ENCODE assay signal across 13 cellular contexts in the genomic region with DNA sequence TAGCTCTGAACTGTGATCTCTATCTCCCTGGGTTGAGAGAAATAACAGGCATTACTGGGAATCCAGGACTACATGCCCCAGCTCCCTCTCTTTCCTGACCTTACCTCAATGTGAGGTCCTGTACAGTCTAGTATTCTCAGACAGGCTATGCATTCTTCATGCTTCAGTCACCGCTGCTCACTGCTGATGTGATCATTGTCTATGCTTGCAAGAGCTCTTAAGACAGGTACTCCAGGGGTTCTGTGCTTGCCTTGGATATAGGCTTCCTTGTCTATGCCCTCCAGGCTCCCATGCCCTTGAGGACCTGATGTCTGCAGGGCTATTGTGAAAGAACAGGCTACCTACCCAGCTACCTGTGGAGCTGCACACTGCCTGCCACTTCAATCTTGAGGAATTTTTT.
DNase-seq lines count a peak whose midpoint lies in the region; ATAC-seq, FAIRE-seq and TF ChIP-seq lines count a peak whose summit lies in the region.
"Had no signal": no experiment of that assay in that cellular context is flagged by ENCODE, and none has a peak within 500 bp of the region (broad histone marks: within the 10 kb centered on the region; RNA-seq: fewer than 3 reads in every experiment).

No MANE protein-coding gene starts in this region.

- H3K18ac ChIP-seq in mesenchymal stem cell (ENCODE audit: low read depth in 1 of 2, low read length in 2 of 2) = no peak overlapping the region

- no peak overlapping the region for H2BK15ac ChIP-seq in mesenchymal stem cell (ENCODE audit: low read depth, poor library complexity, severe bottlenecking)

- FAIRE-seq in GM12891 (lab: Jason Lieb, UNC) = peak; percentile 13
- FAIRE-seq in astrocyte (lab: Jason Lieb, UNC) = no peak

- H3K27me3 Mint-ChIP-seq in CD14-positive monocyte (ENCODE audit: low read depth in 3 of 3) (no peaks in the 10 kb centered on the region), astrocyte (ENCODE audit: low read depth, unreplicated experiment) (no peaks in the 10 kb centered on the region)

- H3K4me2 ChIP-seq in astrocyte (ENCODE audit: low read length) = no peak overlapping the region
- no peak overlapping the region for H3K4me2 ChIP-seq in mesenchymal stem cell (ENCODE audit: low read length, poor library complexity, severe bottlenecking)

- no peak overlapping the region for H4K91ac ChIP-seq in mesenchymal stem cell (ENCODE audit: low read length)

- peaks cover 12% of the 10 kb centered on the region for H3K79me1 ChIP-seq in mesenchymal stem cell (replicated peaks; ENCODE audit: low read length, poor library complexity, severe bottlenecking)

- TF ChIP-seq POLR2A in GM12891 (IDR thresholded peaks at IDR 0.05; ENCODE audit: low read depth, low read length) = no peak

- intact Hi-C loops in CD14-positive monocyte (cut with micrococcal nuclease) = no loop called here

- 100% methylated on average over 1 of the region's 1 CpG for WGBS in mesenchymal stem cell

- no peak overlapping the region for H3K14ac ChIP-seq in mesenchymal stem cell (ENCODE audit: low read length in 2 of 2)

- H3K9me3 Mint-ChIP-seq in CD14-positive monocyte (no peaks in the 10 kb centered on the region), astrocyte (ENCODE audit: unreplicated experiment) (no peaks in the 10 kb centered on the region)
- H3K9me3 Mint-ChIP-seq: H9 had no signal

- H3K27me3 ChIP-seq in astrocyte (ENCODE audit: insufficient read depth, low read length) (no peaks in the 10 kb centered on the region), mesenchymal stem cell (ENCODE audit: control insufficient read depth in 1 of 2, insufficient read depth in 1 of 2, low read length in 2 of 2) (no peaks in the 10 kb centered on the region)
- H3K27me3 ChIP-seq: neutrophil had no signal

- ATAC-seq in HG02884 (IDR thresholded peaks at IDR 0.05; ENCODE audit: unreplicated experiment) (no peak), GM21367 (IDR thresholded peaks at IDR 0.05; ENCODE audit: unreplicated experiment) (no peak), GM21390 (IDR thresholded peaks at IDR 0.05; ENCODE audit: unreplicated experiment) (no peak)

- no peak overlapping the region for H3K4me3 Mint-ChIP-seq in CD14-positive monocyte
- no peak overlapping the region for H3K4me3 Mint-ChIP-seq in astrocyte (ENCODE audit: unreplicated experiment)
- H3K4me3 Mint-ChIP-seq: H9 had no signal

- H3K36me3 Mint-ChIP-seq in CD14-positive monocyte (peaks cover 47 to 71% of the 10 kb centered on the region in 2 donors), astrocyte (ENCODE audit: low read depth, unreplicated experiment) (peaks cover 7% of the 10 kb centered on the region)

- H4K8ac ChIP-seq in mesenchymal stem cell (ENCODE audit: low read length) = no peak overlapping the region

- no peaks in the 10 kb centered on the region for H3K4me1 Mint-ChIP-seq in CD14-positive monocyte
- peaks cover 18% of the 10 kb centered on the region for H3K4me1 Mint-ChIP-seq in astrocyte (ENCODE audit: low read depth, unreplicated experiment)

- H2BK120ac ChIP-seq in mesenchymal stem cell (ENCODE audit: low read depth, low read length) = no peak overlapping the region

- no peaks in the 10 kb centered on the region for H3K4me1 ChIP-seq in astrocyte (ENCODE audit: insufficient read depth, low read length)
- H3K4me1 ChIP-seq in mesenchymal stem cell (ENCODE audit: control insufficient read depth, insufficient read depth, low read depth, low read length) = peaks cover 3% of the 10 kb centered on the region

- peak overlapping the region in 5 of 7 donors; percentile 0 to 46 (median 30) for H3K27ac Mint-ChIP-seq in CD14-positive monocyte
- H3K27ac Mint-ChIP-seq in astrocyte (ENCODE audit: unreplicated experiment) = peak overlapping the region; percentile 75

- H2AFZ ChIP-seq in astrocyte (ENCODE audit: low read depth, low read length) (no peak overlapping the region), mesenchymal stem cell (ENCODE audit: low read depth, low read length) (no peak overlapping the region)

- H2BK12ac ChIP-seq in mesenchymal stem cell (ENCODE audit: low read length in 2 of 2) = no peak overlapping the region

- H3K79me2 ChIP-seq in astrocyte (ENCODE audit: insufficient read depth, low read length) = peaks cover 14% of the 10 kb centered on the region

- H3K9me3 ChIP-seq in astrocyte (ENCODE audit: insufficient read depth, low read depth, low read length) (no peaks in the 10 kb centered on the region), mesenchymal stem cell (ENCODE audit: control insufficient read depth, low read length) (no peaks in the 10 kb centered on the region)
- H3K9me3 ChIP-seq: neutrophil had no signal

- H4K20me1 ChIP-seq in astrocyte (ENCODE audit: insufficient read depth, low read length) = peaks cover 14% of the 10 kb centered on the region

- no peak overlapping the region for H2BK5ac ChIP-seq in mesenchymal stem cell (ENCODE audit: low read depth, low read length, poor library complexity, severe bottlenecking)

- H3K36me3 ChIP-seq in astrocyte (ENCODE audit: insufficient read depth, low read length) (peaks cover 13% of the 10 kb centered on the region), mesenchymal stem cell (ENCODE audit: control insufficient read depth in 1 of 2, insufficient read depth in 2 of 2, low read depth in 1 of 2, low read length in 2 of 2) (peaks cover 5 to 87% of the 10 kb centered on the region in 2 experiments)

- no peak for DNase-seq in CD14-positive monocyte (ENCODE audit: low spot score)
- no peak for DNase-seq in GM12891 (ENCODE audit: insufficient read length, low spot score)
- peak; percentile 55 for DNase-seq in astrocyte (ENCODE audit: low read depth)
- DNase-seq in mesenchymal stem cell = no peak
- DNase-seq in NCI-H2196 (lab: John Stamatoyannopoulos, UW; ENCODE audit: unreplicated experiment) = no peak
- DNase-seq: activated effector memory CD4-positive, alpha-beta T cell treated with Interleukin-2 at 50 U/mL for 16 hours; H9; NCI-H1436 treated with DMSO at 0.1 percent for 48 hours; NCI-H748 treated with DMSO at 0.1 percent for 48 hours had no signal

- H3K27ac ChIP-seq in astrocyte (ENCODE audit: low read depth, low read length) = no peak overlapping the region
- peak overlapping the region; percentile 56 for H3K27ac ChIP-seq in mesenchymal stem cell (ENCODE audit: low read length, poor library complexity, severe bottlenecking)
- H3K27ac ChIP-seq: neutrophil had no signal

- H3K9ac ChIP-seq in astrocyte (ENCODE audit: low read length) (no peak overlapping the region), mesenchymal stem cell (ENCODE audit: low read length) (no peak overlapping the region)

- no peak overlapping the region for H3K4ac ChIP-seq in mesenchymal stem cell (ENCODE audit: low read depth in 1 of 2, low read length in 2 of 2)

- H3K4me3 ChIP-seq in astrocyte (ENCODE audit: insufficient read depth, low read depth, low read length) (no peak overlapping the region), mesenchymal stem cell (ENCODE audit: insufficient read depth in 1 of 2, low read depth in 1 of 2, low read length in 2 of 2) (no peak overlapping the region)

- no peak overlapping the region for H2AK5ac ChIP-seq in mesenchymal stem cell (ENCODE audit: low read length, severe bottlenecking)

- no peak for TF ChIP-seq CTCF in CD14-positive monocyte (IDR thresholded peaks at IDR 0.05)
- TF ChIP-seq CTCF in astrocyte (IDR thresholded peaks at IDR 0.05; ENCODE audit: insufficient read depth, low read depth, low read length) = no peak

- no peak overlapping the region for H3K23ac ChIP-seq in mesenchymal stem cell (ENCODE audit: low read length in 2 of 2)

TF ChIP-seq in GM12891, 5 proteins besides CTCF, POLR2A, EP300 and RAD21:
- TF ChIP-seq SPI1 (IDR thresholded peaks at IDR 0.05; ENCODE audit: low read depth, low read length) (no peak), POU2F2 (IDR thresholded peaks at IDR 0.05; ENCODE audit: low read depth, low read length) (no peak), TAF1 (IDR thresholded peaks at IDR 0.05; ENCODE audit: low read depth, low read length) (no peak), PAX5 (IDR thresholded peaks at IDR 0.05; ENCODE audit: insufficient read depth, low read length, severe bottlenecking) (no peak), POLR2AphosphoS5 (IDR thresholded peaks at IDR 0.05; ENCODE audit: low read depth, low read length) (no peak)
